ENCODE assay signal across 9 cellular contexts in the genomic region with DNA sequence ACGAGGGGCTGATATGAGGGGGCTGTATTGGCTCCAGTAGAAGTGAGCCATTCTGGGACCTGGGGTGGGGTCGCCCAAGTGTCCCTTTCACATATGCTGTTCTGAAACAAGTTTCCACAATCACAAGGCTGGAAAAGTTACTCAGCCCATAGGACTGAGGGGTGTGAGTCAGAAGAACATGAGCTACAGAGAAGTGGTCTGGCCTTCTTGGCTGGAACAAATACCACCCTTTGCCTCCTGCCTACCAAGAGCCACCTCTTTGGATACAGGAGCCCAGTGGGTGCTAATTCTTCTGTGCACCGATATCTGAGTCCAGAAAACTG. TPM values are rescaled to one million over a fixed set of nuclear protein-coding genes. Genes with fewer than 3 reads are reported as not detected.
DNase-seq lines count a peak whose midpoint lies in the region; ATAC-seq and TF ChIP-seq lines count a peak whose summit lies in the region.
"Had no signal": no experiment of that assay in that cellular context is flagged by ENCODE, and none has a peak within 500 bp of the region (broad histone marks: within the 10 kb centered on the region; RNA-seq: fewer than 3 reads in every experiment).

No MANE protein-coding gene starts in this region.

- ATAC-seq in heart left ventricle (no peak), right cardiac atrium (no peak), GM21526 (IDR thresholded peaks at IDR 0.05; ENCODE audit: low FRiP score, unreplicated experiment) (no peak)

- no peaks in the 10 kb centered on the region for H3K9me3 ChIP-seq in heart left ventricle
- H3K9me3 ChIP-seq in right cardiac atrium (ENCODE audit: control insufficient read depth, low read length), result no peaks in the 10 kb centered on the region
- H3K9me3 ChIP-seq in adipocyte (ENCODE audit: control insufficient read depth, low read length), result no peaks in the 10 kb centered on the region
- H3K9me3 ChIP-seq in transverse colon, result no peaks in the 10 kb centered on the region

- H3K27ac ChIP-seq in heart left ventricle, result peak overlapping the region in 8 of 12 donors; percentile 98 to 100 (median 98)
- no peak overlapping the region for H3K27ac ChIP-seq in right cardiac atrium (ENCODE audit: low read length)
- peak overlapping the region; percentile 94 to 99 (median 97) for H3K27ac ChIP-seq in transverse colon

- no peaks in the 10 kb centered on the region for H3K27me3 ChIP-seq in heart left ventricle
- H3K27me3 ChIP-seq in right cardiac atrium (ENCODE audit: control insufficient read depth, insufficient read depth), result no peaks in the 10 kb centered on the region
- H3K27me3 ChIP-seq in adipocyte (replicated peaks; ENCODE audit: control insufficient read depth, insufficient read depth, low read length), result no peaks in the 10 kb centered on the region
- no peaks in the 10 kb centered on the region for H3K27me3 ChIP-seq in transverse colon

- intact Hi-C loops in heart left ventricle (cut with DNase I), result loop anchor here in 4 of 10 donors (5.0 kb wide), 4 partner anchors 44 to 204 kb away; a partner anchor contains a TSS
- intact Hi-C loops in right cardiac atrium (cut with DNase I), result loop anchor here in 2 of 4 donors (5.0 kb wide), 3 partner anchors 39 to 149 kb away; a partner anchor contains a TSS
- intact Hi-C loops in transverse colon (cut with DNase I; ENCODE audit: low total_unique reads), result no loop called here

- no peak for TF ChIP-seq EP300 in transverse colon (IDR thresholded peaks at IDR 0.05; ENCODE audit: low read depth)

- WGBS in heart left ventricle, 4 donors, result 73 to 93% (median 83%) methylated on average over 3 of the region's 3 CpGs
- 80% methylated on average over 3 of the region's 3 CpGs for WGBS in right cardiac atrium
- WGBS in transverse colon (ENCODE audit: low coverage in 1 of 2), 2 donors, result 55% methylated on average over 3 of the region's 3 CpGs; no CpG with 5 or more reads in 1 of the 2 donors

- no peak overlapping the region for H3K9ac ChIP-seq in adipocyte (ENCODE audit: low read length)

- TF ChIP-seq POLR2A in heart left ventricle (IDR thresholded peaks at IDR 0.05) (no peak), transverse colon (IDR thresholded peaks at IDR 0.05) (no peak)

- in situ Hi-C loops in transverse colon (cut with MboI; ENCODE audit: low pct_ligation_motif_present in 1 of 4, low pct_unique_long_range_greater_than_20kb in 1 of 4, low sequenced_read_pairs in 3 of 4), result loop anchor here in 2 of 4 donors (5.0 to 10.0 kb wide), 2 partner anchors 44 to 147 kb away; a partner anchor contains a TSS

- H3K36me3 ChIP-seq in heart left ventricle (no peaks in the 10 kb centered on the region), adipocyte (ENCODE audit: control insufficient read depth, insufficient read depth, low read length, severe bottlenecking) (no peaks in the 10 kb centered on the region), transverse colon (no peaks in the 10 kb centered on the region)

- H3K4me1 ChIP-seq in heart left ventricle, result peaks cover 0 to 22% (median 8%) of the 10 kb centered on the region in 12 donors
- H3K4me1 ChIP-seq in right cardiac atrium (ENCODE audit: control insufficient read depth, insufficient read depth, low read length), result peaks cover 2% of the 10 kb centered on the region
- H3K4me1 ChIP-seq in adipocyte (ENCODE audit: control insufficient read depth, insufficient read depth, low read length), result peaks cover 9% of the 10 kb centered on the region
- H3K4me1 ChIP-seq in transverse colon, result peaks cover 0 to 28% (median 19%) of the 10 kb centered on the region in 4 donors

- TF ChIP-seq CTCF in heart left ventricle (IDR thresholded peaks at IDR 0.05) (no peak), transverse colon (IDR thresholded peaks at IDR 0.05) (no peak)

- H3K4me3 ChIP-seq in heart left ventricle (no peak overlapping the region), right cardiac atrium (ENCODE audit: low read length) (no peak overlapping the region), adipocyte (ENCODE audit: low read length) (no peak overlapping the region), transverse colon (no peak overlapping the region)

- no peak for DNase-seq in heart left ventricle
- DNase-seq in right cardiac atrium, result no peak
- peak; percentile 47 for DNase-seq in adipocyte (ENCODE audit: low read depth)
- peak; percentile 56 for DNase-seq in kidney tubule cell (ENCODE audit: low spot score)
- no peak for DNase-seq in transverse colon
- DNase-seq in DMS114 treated with DMSO at 0.1 percent for 48 hours (lab: John Stamatoyannopoulos, UW; ENCODE audit: unreplicated experiment), result no peak
- DNase-seq in nucleus accumbens (lab: John Stamatoyannopoulos, UW), result no peak
- DNase-seq: stimulated activated CD4-positive, alpha-beta T cell treated with anti-CD3 and anti-CD28 coated beads, Interleukin-15, amount 100 ng/mL, for 24 hours had no signal

RNA-seq across cellular contexts. Expression of a gene that starts 42.4 kb away (rescaled TPM):
- total RNA-seq in heart left ventricle, result 100 to 1,000 TPM in 3 of 9 donors, 10 to 100 TPM in 6; 75.0 to 203 (median 93.2) TPM
- 10 to 100 TPM; 40.5 to 68.8 TPM for polyA plus RNA-seq in heart left ventricle
- 10 to 100 TPM; 81.5 to 99.2 (median 89.6) TPM for total RNA-seq in right cardiac atrium
- 53.0 TPM for polyA plus RNA-seq in right cardiac atrium
- 100 to 1,000 TPM in 1 of 4 donors, 10 to 100 TPM in 3; 26.1 to 200 (median 85.7) TPM for total RNA-seq in transverse colon

Comparison
In these comparisons a context has a peak if more than half of its experiments do, and no peak if none do; other contexts are left out.
1. DNase-seq: peak in adipocyte (single experiment) and kidney tubule cell (single experiment); none in heart left ventricle (0 of 5), right cardiac atrium (0 of 3), transverse colon (single experiment), DMS114 treated with DMSO at 0.1 percent for 48 hours (single experiment) and nucleus accumbens (0 of 56).